Comparison of ENCODE assay signal across 12 cellular contexts in the genomic region with DNA sequence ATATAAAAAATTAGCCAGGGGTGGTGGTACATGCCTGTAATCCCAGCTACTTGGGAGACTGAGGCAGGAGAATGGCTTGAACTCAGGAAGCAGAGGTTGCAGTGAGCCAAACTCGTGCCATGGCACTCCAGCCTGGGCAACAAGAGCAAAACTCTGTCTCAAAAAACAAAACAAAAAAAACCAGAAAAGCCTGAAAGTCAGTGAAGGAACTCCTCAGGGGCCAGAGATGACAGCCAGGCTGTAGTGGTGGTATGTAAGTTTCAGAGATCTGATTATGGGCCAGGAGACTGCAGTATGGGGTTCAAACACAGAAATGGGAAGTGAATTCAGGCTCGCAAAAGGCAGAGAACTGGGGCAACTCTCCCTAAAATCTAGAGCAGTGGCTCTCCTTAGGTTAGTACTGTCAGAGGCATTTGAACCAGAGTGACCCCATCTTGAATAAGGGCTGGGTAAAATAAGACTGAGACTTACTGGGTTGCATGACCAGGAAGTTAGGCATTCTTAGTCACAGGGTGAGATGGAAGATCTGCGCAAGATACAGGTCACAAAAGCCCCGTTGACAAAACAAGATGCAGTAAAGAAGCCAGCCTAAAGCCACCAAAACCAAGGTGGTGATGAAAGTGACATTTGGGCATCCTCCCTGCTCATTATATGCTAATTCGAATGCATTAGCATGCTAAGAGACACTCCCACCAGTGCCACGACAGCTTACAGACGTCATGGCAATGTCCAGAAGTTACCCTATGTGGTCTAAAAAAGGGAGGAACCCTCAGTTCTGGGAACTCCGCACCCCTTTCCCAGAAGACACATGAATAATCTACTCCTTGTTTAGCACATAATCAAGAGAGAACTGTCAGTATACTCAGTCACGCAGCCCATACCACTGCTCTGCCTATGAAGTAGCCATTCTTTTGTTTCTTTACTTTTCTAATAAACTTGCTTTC.
DNase-seq lines count a peak whose midpoint lies in the region; ATAC-seq and TF ChIP-seq lines count a peak whose summit lies in the region.
"Had no signal": no experiment of that assay in that cellular context is flagged by ENCODE, and none has a peak within 500 bp of the region (broad histone marks: within the 10 kb centered on the region; RNA-seq: fewer than 3 reads in every experiment).

No MANE protein-coding gene starts in this region.

- H3K4me3 ChIP-seq in CD4-positive, alpha-beta memory T cell (ENCODE audit: low read length in 2 of 2), result no peak overlapping the region
- H3K4me3 ChIP-seq: gastrocnemius medialis had no signal

- peaks cover 13 to 18% of the 10 kb centered on the region in 2 donors for H3K27me3 Mint-ChIP-seq in CD4-positive, alpha-beta memory T cell
- no peaks in the 10 kb centered on the region for H3K27me3 Mint-ChIP-seq in T-helper 1 cell treated with Interleukin-12 subunit alpha and Interleukin-12 subunit beta and Interleukin-4 antibody, amounts not matched to agents 30 μg/mL and 1 μg/mL, for 36 hours (ENCODE audit: low read depth)
- peaks cover 31% of the 10 kb centered on the region for H3K27me3 Mint-ChIP-seq in activated T-cell treated with anti-CD3 and anti-CD28 coated beads, Interleukin-2, amount 50 U/mL, for 72 hours (ENCODE audit: low read depth)
- H3K27me3 Mint-ChIP-seq in osteocyte (ENCODE audit: unreplicated experiment), result no peaks in the 10 kb centered on the region
- H3K27me3 Mint-ChIP-seq in stimulated activated memory B cell treated with anti-CD40 and anti-IgM and Interleukin-4, amounts not matched to agents 10 μg/mL and 1 μg/mL and 100 μg/mL, for 72 hours, result peaks cover 15% of the 10 kb centered on the region

- H3K36me3 Mint-ChIP-seq in CD4-positive, alpha-beta memory T cell, result no peaks in the 10 kb centered on the region
- no peaks in the 10 kb centered on the region for H3K36me3 Mint-ChIP-seq in T-helper 1 cell treated with Interleukin-12 subunit alpha and Interleukin-12 subunit beta and Interleukin-4 antibody, amounts not matched to agents 30 μg/mL and 1 μg/mL, for 36 hours (ENCODE audit: low read depth)
- H3K36me3 Mint-ChIP-seq in activated T-cell treated with anti-CD3 and anti-CD28 coated beads, Interleukin-2, amount 50 U/mL, for 72 hours (ENCODE audit: insufficient read depth in 2 of 2), result peaks cover 7 to 12% of the 10 kb centered on the region in 2 donors
- H3K36me3 Mint-ChIP-seq in osteocyte (ENCODE audit: unreplicated experiment), result no peaks in the 10 kb centered on the region
- peaks cover 5% of the 10 kb centered on the region for H3K36me3 Mint-ChIP-seq in stimulated activated memory B cell treated with anti-CD40 and anti-IgM and Interleukin-4, amounts not matched to agents 10 μg/mL and 1 μg/mL and 100 μg/mL, for 72 hours

- ATAC-seq in activated T-cell treated with anti-CD3 and anti-CD28 coated beads, Interleukin-2, amount 50 U/mL, for 72 hours (replicated peaks in 1 of 2), result peak; percentile 88
- no peak for ATAC-seq in GM21786 (IDR thresholded peaks at IDR 0.05; ENCODE audit: unreplicated experiment)
- no peak for ATAC-seq in stimulated activated memory B cell treated with anti-CD40 and anti-IgM and Interleukin-4, amounts not matched to agents 10 μg/mL and 1 μg/mL and 100 μg/mL, for 72 hours
- ATAC-seq in GM21576 (IDR thresholded peaks at IDR 0.05; ENCODE audit: unreplicated experiment), result no peak
- ATAC-seq: gastrocnemius medialis had no signal

- CTCF ChIA-PET in CD4-positive, alpha-beta memory T cell (lab: Charles Lee; ENCODE audit: partially characterized antibody), result no interaction called here

- no peaks in the 10 kb centered on the region for H3K9me3 ChIP-seq in CD4-positive, alpha-beta memory T cell (ENCODE audit: control insufficient read depth in 1 of 2, low read length in 2 of 2)
- H3K9me3 ChIP-seq: gastrocnemius medialis had no signal

- H3K4me3 Mint-ChIP-seq in CD4-positive, alpha-beta memory T cell, result peak overlapping the region; percentile 28 to 67 (median 58)
- H3K4me3 Mint-ChIP-seq in T-helper 1 cell treated with Interleukin-12 subunit alpha and Interleukin-12 subunit beta and Interleukin-4 antibody, amounts not matched to agents 30 μg/mL and 1 μg/mL, for 36 hours, result no peak overlapping the region
- peak overlapping the region; percentile 70 to 80 for H3K4me3 Mint-ChIP-seq in activated T-cell treated with anti-CD3 and anti-CD28 coated beads, Interleukin-2, amount 50 U/mL, for 72 hours
- H3K4me3 Mint-ChIP-seq in osteocyte (ENCODE audit: unreplicated experiment), result no peak overlapping the region
- H3K4me3 Mint-ChIP-seq in stimulated activated memory B cell treated with anti-CD40 and anti-IgM and Interleukin-4, amounts not matched to agents 10 μg/mL and 1 μg/mL and 100 μg/mL, for 72 hours, result no peak overlapping the region
- H3K4me3 Mint-ChIP-seq: B cell had no signal

- intact Hi-C loops in CD4-positive, alpha-beta memory T cell (cut with micrococcal nuclease), result no loop called here

- peaks cover 0 to 7% (median 5%) of the 10 kb centered on the region in 8 donors for H3K9me3 Mint-ChIP-seq in CD4-positive, alpha-beta memory T cell
- peaks cover 10% of the 10 kb centered on the region for H3K9me3 Mint-ChIP-seq in T-helper 1 cell treated with Interleukin-12 subunit alpha and Interleukin-12 subunit beta and Interleukin-4 antibody, amounts not matched to agents 30 μg/mL and 1 μg/mL, for 36 hours
- H3K9me3 Mint-ChIP-seq in activated T-cell treated with anti-CD3 and anti-CD28 coated beads, Interleukin-2, amount 50 U/mL, for 72 hours, result peaks cover 4 to 5% of the 10 kb centered on the region in 2 donors
- peaks cover 23% of the 10 kb centered on the region for H3K9me3 Mint-ChIP-seq in osteocyte (ENCODE audit: unreplicated experiment)
- peaks cover 4% of the 10 kb centered on the region for H3K9me3 Mint-ChIP-seq in stimulated activated memory B cell treated with anti-CD40 and anti-IgM and Interleukin-4, amounts not matched to agents 10 μg/mL and 1 μg/mL and 100 μg/mL, for 72 hours

- TF ChIP-seq CTCF in osteocyte (IDR thresholded peaks at IDR 0.05), result no peak

- peak; percentile 43 to 79 (median 64) for DNase-seq in CD4-positive, alpha-beta memory T cell
- peak; percentile 82 to 86 for DNase-seq in activated T-cell treated with anti-CD3 and anti-CD28 coated beads, Interleukin-2, amount 50 U/mL, for 72 hours
- DNase-seq in osteocyte (ENCODE audit: extremely low spot score, unreplicated experiment), result peak; percentile 40
- no peak for DNase-seq in NCI-H2227 (lab: John Stamatoyannopoulos, UW; ENCODE audit: unreplicated experiment)
- DNase-seq: gastrocnemius medialis, NCI-H1694 treated with DMSO at 0.1 percent for 48 hours, SIG-M5 had no signal

- peaks cover 0 to 8% (median 3%) of the 10 kb centered on the region in 4 donors for H3K4me1 Mint-ChIP-seq in CD4-positive, alpha-beta memory T cell
- no peaks in the 10 kb centered on the region for H3K4me1 Mint-ChIP-seq in T-helper 1 cell treated with Interleukin-12 subunit alpha and Interleukin-12 subunit beta and Interleukin-4 antibody, amounts not matched to agents 30 μg/mL and 1 μg/mL, for 36 hours (ENCODE audit: low read depth)
- peaks cover 34% of the 10 kb centered on the region for H3K4me1 Mint-ChIP-seq in activated T-cell treated with anti-CD3 and anti-CD28 coated beads, Interleukin-2, amount 50 U/mL, for 72 hours (ENCODE audit: low read depth)
- no peaks in the 10 kb centered on the region for H3K4me1 Mint-ChIP-seq in osteocyte (ENCODE audit: unreplicated experiment)
- H3K4me1 Mint-ChIP-seq in stimulated activated memory B cell treated with anti-CD40 and anti-IgM and Interleukin-4, amounts not matched to agents 10 μg/mL and 1 μg/mL and 100 μg/mL, for 72 hours, result no peaks in the 10 kb centered on the region
- H3K4me1 Mint-ChIP-seq: B cell had no signal

- no peaks in the 10 kb centered on the region for H3K4me1 ChIP-seq in CD4-positive, alpha-beta memory T cell (ENCODE audit: insufficient read depth, low read length)
- H3K4me1 ChIP-seq: gastrocnemius medialis had no signal

- POLR2A ChIA-PET in CD4-positive, alpha-beta memory T cell (lab: Charles Lee; ENCODE audit: partially characterized antibody), result no interaction called here

- H3K36me3 ChIP-seq in CD4-positive, alpha-beta memory T cell (ENCODE audit: insufficient read depth, low read length), result no peaks in the 10 kb centered on the region
- H3K36me3 ChIP-seq: gastrocnemius medialis had no signal

- H3K27ac Mint-ChIP-seq in CD4-positive, alpha-beta memory T cell, result peak overlapping the region; percentile 89 to 94 (median 92)
- peak overlapping the region; percentile 75 for H3K27ac Mint-ChIP-seq in T-helper 1 cell treated with Interleukin-12 subunit alpha and Interleukin-12 subunit beta and Interleukin-4 antibody, amounts not matched to agents 30 μg/mL and 1 μg/mL, for 36 hours
- H3K27ac Mint-ChIP-seq in activated T-cell treated with anti-CD3 and anti-CD28 coated beads, Interleukin-2, amount 50 U/mL, for 72 hours, result peak overlapping the region; percentile 96
- H3K27ac Mint-ChIP-seq in osteocyte (ENCODE audit: unreplicated experiment), result no peak overlapping the region
- no peak overlapping the region for H3K27ac Mint-ChIP-seq in stimulated activated memory B cell treated with anti-CD40 and anti-IgM and Interleukin-4, amounts not matched to agents 10 μg/mL and 1 μg/mL and 100 μg/mL, for 72 hours
- H3K27ac Mint-ChIP-seq: B cell had no signal

- no peaks in the 10 kb centered on the region for H3K27me3 ChIP-seq in CD4-positive, alpha-beta memory T cell (ENCODE audit: insufficient read depth, low read length)
- H3K27me3 ChIP-seq: gastrocnemius medialis had no signal

- H3K27ac ChIP-seq in CD4-positive, alpha-beta memory T cell (ENCODE audit: low read depth, low read length), result peak overlapping the region; percentile 59
- H3K27ac ChIP-seq: gastrocnemius medialis had no signal

Comparison
In these comparisons a context has a peak if more than half of its experiments do, and no peak if none do; other contexts are left out.
1. H3K27ac Mint-ChIP-seq: peak in CD4-positive, alpha-beta memory T cell (7 of 7), T-helper 1 cell treated with Interleukin-12 subunit alpha and Interleukin-12 subunit beta and Interleukin-4 antibody, amounts not matched to agents 30 μg/mL and 1 μg/mL, for 36 hours (single experiment) and activated T-cell treated with anti-CD3 and anti-CD28 coated beads, Interleukin-2, amount 50 U/mL, for 72 hours (single experiment); none in osteocyte (single experiment) and stimulated activated memory B cell treated with anti-CD40 and anti-IgM and Interleukin-4, amounts not matched to agents 10 μg/mL and 1 μg/mL and 100 μg/mL, for 72 hours (single experiment).
2. H3K4me3 Mint-ChIP-seq: peak in CD4-positive, alpha-beta memory T cell (8 of 8) and activated T-cell treated with anti-CD3 and anti-CD28 coated beads, Interleukin-2, amount 50 U/mL, for 72 hours (2 of 2); none in T-helper 1 cell treated with Interleukin-12 subunit alpha and Interleukin-12 subunit beta and Interleukin-4 antibody, amounts not matched to agents 30 μg/mL and 1 μg/mL, for 36 hours (single experiment), osteocyte (single experiment) and stimulated activated memory B cell treated with anti-CD40 and anti-IgM and Interleukin-4, amounts not matched to agents 10 μg/mL and 1 μg/mL and 100 μg/mL, for 72 hours (single experiment).
3. ATAC-seq: peak in activated T-cell treated with anti-CD3 and anti-CD28 coated beads, Interleukin-2, amount 50 U/mL, for 72 hours (2 of 2); none in GM21786 (single experiment), stimulated activated memory B cell treated with anti-CD40 and anti-IgM and Interleukin-4, amounts not matched to agents 10 μg/mL and 1 μg/mL and 100 μg/mL, for 72 hours (single experiment) and GM21576 (single experiment).